37 cellular contexts compared by ENCODE assay signal in genomic region chr7:53060066-53060465, GRCh38. TPM values are rescaled to one million over a fixed set of nuclear protein-coding genes. Genes with fewer than 3 reads are reported as not detected.
"Had no signal": no experiment of that assay in that cellular context is flagged by ENCODE, and none has a peak within 500 bp of the region (broad histone marks: within the 10 kb centered on the region; RNA-seq: fewer than 3 reads in every experiment).

No MANE protein-coding gene starts in this region.

- ATAC-seq: activated CD8-positive, alpha-beta T cell treated with anti-CD3 and anti-CD28 coated beads for 36 hours; activated naive CD8-positive, alpha-beta T cell treated with anti-CD3 and anti-CD28 coated beads, Interleukin-2, amount 50 U/mL, for 24 hours; activated T-cell treated with anti-CD3 and anti-CD28 coated beads, Interleukin-2, amount 50 U/mL, for 4 hours; body of pancreas had no signal

- DNase-seq: activated B cell treated with CpG ODN at 0.5 μM for 24 hours; activated CD4-positive, alpha-beta memory T cell treated with anti-CD3 and anti-CD28 coated beads for 36 hours; activated CD4-positive, alpha-beta T cell treated with anti-CD3 and anti-CD28 coated beads for 4 hours; activated CD4-positive, alpha-beta T cell treated with anti-CD3 and anti-CD28 coated beads, Interleukin-2, amount 10 ng/mL, durations not matched to agents 24 days and 14 days; activated CD4-positive, alpha-beta T cell treated with anti-CD3 and anti-CD28 coated beads, Interleukin-2, amount 50 U/mL, for 1 hour; activated CD4-positive, alpha-beta T cell treated with anti-CD3 and anti-CD28 coated beads, Interleukin-2, amount 50 U/mL, for 4 hours; activated CD4-positive, CD25-positive, alpha-beta regulatory T cell treated with anti-CD3 and anti-CD28 coated beads, Interleukin-2, amount 50 U/mL, for 72 hours; activated CD8-positive, alpha-beta memory T cell treated with anti-CD3 and anti-CD28 coated beads, Interleukin-2, amount 50 U/mL, for 4 hours; activated CD8-positive, alpha-beta T cell treated with anti-CD3 and anti-CD28 coated beads for 36 hours; activated effector memory CD4-positive, alpha-beta T cell treated with Interleukin-2 at 50 U/mL for 16 hours; activated gamma-delta T cell; activated naive CD4-positive, alpha-beta T cell treated with anti-CD3 and anti-CD28 coated beads, Interleukin-2, amount 10 ng/mL, durations not matched to agents 7 days and 5 days; activated naive CD4-positive, alpha-beta T cell treated with Interleukin-2 at 50 U/mL for 16 hours; activated naive CD8-positive, alpha-beta T cell treated with anti-CD3 and anti-CD28 coated beads, Interleukin-2, amount 10 ng/mL, durations not matched to agents 7 days and 5 days; activated naive CD8-positive, alpha-beta T cell treated with anti-CD3 and anti-CD28 coated beads, Interleukin-2, amount 50 U/mL, for 24 hours; activated T-cell treated with anti-CD3 and anti-CD28 coated beads for 4 hours; activated T-cell treated with anti-CD3 and anti-CD28 coated beads, Interleukin-2, amount 50 U/mL, for 1 hour; activated T-cell treated with anti-CD3 and anti-CD28 coated beads, Interleukin-2, amount 50 U/mL, for 4 hours; amygdala; aorta; body of pancreas; brain microvascular endothelial cell; central memory CD4-positive, alpha-beta T cell; T-helper 1 cell; T-helper 2 cell; T-helper 9 cell had no signal

- H3K36me3 Mint-ChIP-seq: activated CD4-positive, alpha-beta memory T cell treated with anti-CD3 and anti-CD28 coated beads for 36 hours; activated naive CD4-positive, alpha-beta T cell treated with anti-CD3 and anti-CD28 coated beads, Interleukin-2, amount 10 ng/mL, durations not matched to agents 7 days and 5 days; activated naive CD4-positive, alpha-beta T cell treated with anti-CD3 and anti-CD28 coated beads, Interleukin-2, amount 50 U/mL, for 24 hours; activated naive CD8-positive, alpha-beta T cell; activated naive CD8-positive, alpha-beta T cell treated with anti-CD3 and anti-CD28 coated beads, Interleukin-2, amount 10 ng/mL, durations not matched to agents 7 days and 5 days had no signal

- H3K4me3 Mint-ChIP-seq: activated B cell treated with CpG ODN at 0.5 μM for 24 hours; activated CD4-positive, alpha-beta memory T cell treated with anti-CD3 and anti-CD28 coated beads for 36 hours; activated CD4-positive, alpha-beta T cell treated with anti-CD3 and anti-CD28 coated beads, Interleukin-2, amount 10 ng/mL, durations not matched to agents 24 days and 14 days; activated CD8-positive, alpha-beta T cell treated with anti-CD3 and anti-CD28 coated beads for 36 hours; activated naive CD4-positive, alpha-beta T cell treated with anti-CD3 and anti-CD28 coated beads, Interleukin-2, amount 10 ng/mL, durations not matched to agents 7 days and 5 days; activated naive CD4-positive, alpha-beta T cell treated with anti-CD3 and anti-CD28 coated beads, Interleukin-2, amount 50 U/mL, for 24 hours; activated naive CD8-positive, alpha-beta T cell; activated naive CD8-positive, alpha-beta T cell treated with anti-CD3 and anti-CD28 coated beads, Interleukin-2, amount 10 ng/mL, durations not matched to agents 7 days and 5 days; activated naive CD8-positive, alpha-beta T cell treated with anti-CD3 and anti-CD28 coated beads, Interleukin-2, amount 50 U/mL, for 24 hours; activated T-cell treated with anti-CD3 and anti-CD28 coated beads, Interleukin-2, amount 50 U/mL, for 4 hours; T-helper 1 cell treated with Interleukin-12 subunit alpha and Interleukin-12 subunit beta and Interleukin-4 antibody, amounts not matched to agents 30 μg/mL and 1 μg/mL, for 36 hours; T-helper 2 cell treated with Interferon-gamma antibody and Interleukin-4, amounts not matched to agents 5 μg/mL and 100 μg/mL, for 36 hours had no signal

- H3K4me1 Mint-ChIP-seq: activated B cell treated with CpG ODN at 0.5 μM for 24 hours; activated CD4-positive, alpha-beta T cell treated with anti-CD3 and anti-CD28 coated beads, Interleukin-2, amount 10 ng/mL, durations not matched to agents 24 days and 14 days; activated naive CD4-positive, alpha-beta T cell treated with anti-CD3 and anti-CD28 coated beads, Interleukin-2, amount 10 ng/mL, durations not matched to agents 7 days and 5 days; activated naive CD4-positive, alpha-beta T cell treated with anti-CD3 and anti-CD28 coated beads, Interleukin-2, amount 50 U/mL, for 24 hours; activated naive CD8-positive, alpha-beta T cell treated with anti-CD3 and anti-CD28 coated beads, Interleukin-2, amount 10 ng/mL, durations not matched to agents 7 days and 5 days; activated naive CD8-positive, alpha-beta T cell treated with anti-CD3 and anti-CD28 coated beads, Interleukin-2, amount 50 U/mL, for 24 hours had no signal

- H3K27ac Mint-ChIP-seq: activated B cell treated with CpG ODN at 0.5 μM for 24 hours; activated CD4-positive, alpha-beta memory T cell treated with anti-CD3 and anti-CD28 coated beads for 36 hours; activated CD4-positive, alpha-beta T cell treated with anti-CD3 and anti-CD28 coated beads, Interleukin-2, amount 10 ng/mL, durations not matched to agents 24 days and 14 days; activated CD8-positive, alpha-beta T cell treated with anti-CD3 and anti-CD28 coated beads for 36 hours; activated naive CD4-positive, alpha-beta T cell treated with anti-CD3 and anti-CD28 coated beads, Interleukin-2, amount 10 ng/mL, durations not matched to agents 7 days and 5 days; activated naive CD4-positive, alpha-beta T cell treated with anti-CD3 and anti-CD28 coated beads, Interleukin-2, amount 50 U/mL, for 24 hours; activated naive CD8-positive, alpha-beta T cell; activated naive CD8-positive, alpha-beta T cell treated with anti-CD3 and anti-CD28 coated beads, Interleukin-2, amount 10 ng/mL, durations not matched to agents 7 days and 5 days; activated naive CD8-positive, alpha-beta T cell treated with anti-CD3 and anti-CD28 coated beads, Interleukin-2, amount 50 U/mL, for 24 hours; activated T-helper 2 cell treated with anti-CD3 and anti-CD28 coated beads, Interferon-gamma antibody, Interleukin-2, Interleukin-4, amounts not matched to agents 10 μg/mL and 5 μg/mL and 100 μg/mL, durations not matched to agents 14 hours and 24 hours and 36 hours; T-helper 1 cell treated with Interleukin-12 subunit alpha and Interleukin-12 subunit beta and Interleukin-4 antibody, amounts not matched to agents 30 μg/mL and 1 μg/mL, for 36 hours; T-helper 2 cell treated with Interferon-gamma antibody and Interleukin-4, amounts not matched to agents 5 μg/mL and 100 μg/mL, for 36 hours had no signal

- H3K27ac ChIP-seq: body of pancreas, brain microvascular endothelial cell, breast epithelium, VCaP had no signal

- H3K27me3 Mint-ChIP-seq: activated B cell treated with CpG ODN at 0.5 μM for 24 hours; activated CD4-positive, alpha-beta memory T cell treated with anti-CD3 and anti-CD28 coated beads for 36 hours; activated CD4-positive, alpha-beta T cell treated with anti-CD3 and anti-CD28 coated beads, Interleukin-2, amount 10 ng/mL, durations not matched to agents 24 days and 14 days; activated CD8-positive, alpha-beta T cell treated with anti-CD3 and anti-CD28 coated beads for 36 hours; activated naive CD4-positive, alpha-beta T cell treated with anti-CD3 and anti-CD28 coated beads, Interleukin-2, amount 10 ng/mL, durations not matched to agents 7 days and 5 days; activated naive CD4-positive, alpha-beta T cell treated with anti-CD3 and anti-CD28 coated beads, Interleukin-2, amount 50 U/mL, for 24 hours; activated naive CD8-positive, alpha-beta T cell; activated naive CD8-positive, alpha-beta T cell treated with anti-CD3 and anti-CD28 coated beads, Interleukin-2, amount 10 ng/mL, durations not matched to agents 7 days and 5 days; activated naive CD8-positive, alpha-beta T cell treated with anti-CD3 and anti-CD28 coated beads, Interleukin-2, amount 50 U/mL, for 24 hours had no signal

RNA-seq across cellular contexts. Expression of gene POM121L12, which starts 24.6 kb away (rescaled TPM):
- total RNA-seq: activated B cell treated with CpG ODN at 0.5 μM for 24 hours; activated CD4-positive, alpha-beta memory T cell treated with anti-CD3 and anti-CD28 coated beads for 36 hours; activated CD4-positive, alpha-beta T cell treated with anti-CD3 and anti-CD28 coated beads, Interleukin-2, amount 10 ng/mL, durations not matched to agents 24 days and 14 days; activated CD8-positive, alpha-beta memory T cell treated with anti-CD3 and anti-CD28 coated beads for 36 hours; activated CD8-positive, alpha-beta T cell treated with anti-CD3 and anti-CD28 coated beads for 36 hours; activated naive CD8-positive, alpha-beta T cell treated with anti-CD3 and anti-CD28 coated beads, Interleukin-2, amount 10 ng/mL, durations not matched to agents 7 days and 5 days; activated T-cell treated with anti-CD3 and anti-CD28 coated beads, Interleukin-2, amount 50 U/mL, for 4 hours; activated T-helper 2 cell treated with anti-CD3 and anti-CD28 coated beads, Interferon-gamma antibody, Interleukin-2, Interleukin-4, amounts not matched to agents 10 μg/mL and 5 μg/mL and 100 μg/mL, durations not matched to agents 14 hours and 24 hours and 36 hours; aorta; astrocyte; body of pancreas; breast epithelium; cardiac septum; cerebellum had no signal
